ENCODE assay signal across 8 cellular contexts in genomic region chr17:16415031-16415924, GRCh38. TPM values are rescaled to one million over a fixed set of nuclear protein-coding genes. Genes with fewer than 3 reads are reported as not detected.
A peak's percentile ranks its signal among the peaks of the same experiment; 100 is the strongest.
DNase-seq lines count a peak whose midpoint lies in the region; ATAC-seq and TF ChIP-seq lines count a peak whose summit lies in the region.

TRPV2 (plus strand) TSS chr17:16415571; CDS start chr17:16417669, 2,098 bp downstream.

- H3K36me3 ChIP-seq in mesenchymal stem cell (ENCODE audit: control insufficient read depth in 1 of 2, insufficient read depth in 2 of 2, low read depth in 1 of 2, low read length in 2 of 2), result peaks cover 0 to 16% of the 10 kb centered on the region in 2 experiments

- H3K4ac ChIP-seq in mesenchymal stem cell (ENCODE audit: low read depth in 1 of 2, low read length in 2 of 2), result peak within 1 kb of the TSS; percentile 73 to 95

- peak within 1 kb of the TSS in 1 of 2 experiments; percentile 80 for H3K23ac ChIP-seq in mesenchymal stem cell (ENCODE audit: low read length in 2 of 2)

- WGBS in mesenchymal stem cell, result 22% methylated on average over 21 of the region's 21 CpGs

- peak; percentile 55 for ATAC-seq in HG02885 (IDR thresholded peaks at IDR 0.05; ENCODE audit: poor library complexity, unreplicated experiment)

- peak within 1 kb of the TSS; percentile 90 for H2BK120ac ChIP-seq in mesenchymal stem cell (ENCODE audit: low read depth, low read length)

- H2BK5ac ChIP-seq in mesenchymal stem cell (ENCODE audit: low read depth, low read length, poor library complexity, severe bottlenecking), result no peak within 1 kb of the TSS

- H2AK5ac ChIP-seq in mesenchymal stem cell (ENCODE audit: low read length, severe bottlenecking), result peak within 1 kb of the TSS; percentile 20

- H3K4me3 ChIP-seq in GM12865 (ENCODE audit: low read depth, low read length), result peak within 1 kb of the TSS; percentile 92
- H3K4me3 ChIP-seq in mesenchymal stem cell (ENCODE audit: insufficient read depth in 1 of 2, low read depth in 1 of 2, low read length in 2 of 2), result peak within 1 kb of the TSS; percentile 42 to 87

- peak within 1 kb of the TSS; percentile 30 to 73 for H3K18ac ChIP-seq in mesenchymal stem cell (ENCODE audit: low read depth in 1 of 2, low read length in 2 of 2)

- H3K27ac ChIP-seq in mesenchymal stem cell (ENCODE audit: low read length, poor library complexity, severe bottlenecking) (no peak within 1 kb of the TSS), substantia nigra (ENCODE audit: low read depth, low read length, poor library complexity, severe bottlenecking) (peak within 1 kb of the TSS; percentile 73)

- H3K4me2 ChIP-seq in mesenchymal stem cell (ENCODE audit: low read length, poor library complexity, severe bottlenecking), result peak within 1 kb of the TSS; percentile 46

- H2BK15ac ChIP-seq in mesenchymal stem cell (ENCODE audit: low read depth, poor library complexity, severe bottlenecking), result peak within 1 kb of the TSS; percentile 83

- peak within 1 kb of the TSS in 1 of 2 experiments; percentile 99 for H3K14ac ChIP-seq in mesenchymal stem cell (ENCODE audit: low read length in 2 of 2)

- H3K27me3 ChIP-seq in mesenchymal stem cell (ENCODE audit: control insufficient read depth in 1 of 2, insufficient read depth in 1 of 2, low read length in 2 of 2), result no peaks in the 10 kb centered on the region

- peak within 1 kb of the TSS; percentile 60 for H2AFZ ChIP-seq in mesenchymal stem cell (ENCODE audit: low read depth, low read length)

- peak within 1 kb of the TSS; percentile 89 for H3K9ac ChIP-seq in mesenchymal stem cell (ENCODE audit: low read length)

- no peaks in the 10 kb centered on the region for H3K79me1 ChIP-seq in mesenchymal stem cell (replicated peaks; ENCODE audit: low read length, poor library complexity, severe bottlenecking)

- peak within 1 kb of the TSS; percentile 20 to 97 for H2BK12ac ChIP-seq in mesenchymal stem cell (ENCODE audit: low read length in 2 of 2)

- no peaks in the 10 kb centered on the region for H3K9me3 ChIP-seq in mesenchymal stem cell (ENCODE audit: control insufficient read depth, low read length)

- DNase-seq in GM12865 (ENCODE audit: low read depth) (peak; percentile 86), SW480 (ENCODE audit: low spot score) (peak; percentile 50), mesenchymal stem cell (no peak), substantia nigra (lab: John Stamatoyannopoulos, UW) (peak in 1 of 49 donors; percentile 13), HPDE6-E6E7 (ENCODE audit: extremely low spot score) (no peak), NCI-H345 treated with DMSO at 0.1 percent for 48 hours (lab: John Stamatoyannopoulos, UW; ENCODE audit: unreplicated experiment) (no peak)
- peak; percentile 41 for DNase-seq in central memory CD4-positive, alpha-beta T cell

- peaks cover 38% of the 10 kb centered on the region for H3K4me1 ChIP-seq in mesenchymal stem cell (ENCODE audit: control insufficient read depth, insufficient read depth, low read depth, low read length)

- peak; percentile 91 for TF ChIP-seq CTCF in GM12865 (IDR thresholded peaks at IDR 0.05; ENCODE audit: insufficient read depth, low read depth, low read length, missing control alignments)

- H4K91ac ChIP-seq in mesenchymal stem cell (ENCODE audit: low read length), result peak within 1 kb of the TSS; percentile 91

- H4K8ac ChIP-seq in mesenchymal stem cell (ENCODE audit: low read length), result peak within 1 kb of the TSS; percentile 49

RNA-seq across cellular contexts. Expression of gene TRPV2, which starts in this region (rescaled TPM):
- polyA plus RNA-seq in mesenchymal stem cell (2013, experiment 1 of 2), result 116 TPM
- 113 TPM for polyA plus RNA-seq in mesenchymal stem cell (2013, experiment 2 of 2)

Comparison
In these comparisons a context has a peak if more than half of its experiments do, and no peak if none do; other contexts are left out.
1. DNase-seq: peak in GM12865 (single experiment), SW480 (single experiment) and central memory CD4-positive, alpha-beta T cell (single experiment); none in mesenchymal stem cell (single experiment), HPDE6-E6E7 (single experiment) and NCI-H345 treated with DMSO at 0.1 percent for 48 hours (single experiment).